20 cellular contexts compared by ENCODE assay signal in the genomic region with DNA sequence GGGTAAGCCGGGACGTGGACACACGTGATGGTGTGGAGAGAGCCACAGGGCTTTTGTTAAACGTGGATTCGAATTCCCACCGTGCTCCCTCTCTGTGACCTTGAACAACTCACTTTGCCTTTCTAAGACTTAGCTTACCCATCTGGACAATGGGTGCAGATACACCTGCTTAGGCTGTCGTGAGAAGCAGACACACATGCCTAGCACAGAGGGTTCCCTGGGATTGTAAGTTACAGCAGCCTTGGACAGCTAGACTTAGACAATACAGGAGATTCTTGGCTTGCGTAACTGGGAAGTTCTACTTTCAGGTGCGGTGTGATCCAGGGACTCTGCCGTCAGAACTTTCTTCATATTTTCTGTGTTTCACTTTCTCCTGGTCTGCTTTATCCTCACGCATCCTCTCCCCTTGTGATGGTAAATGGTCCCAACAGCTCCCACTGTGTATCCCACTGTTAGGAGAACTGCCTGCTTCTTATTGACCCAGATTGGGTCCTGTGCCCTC.
DNase-seq lines count a peak whose midpoint lies in the region; ATAC-seq, FAIRE-seq and TF ChIP-seq lines count a peak whose summit lies in the region.
"Had no signal": no experiment of that assay in that cellular context is flagged by ENCODE, and none has a peak within 500 bp of the region (broad histone marks: within the 10 kb centered on the region; RNA-seq: fewer than 3 reads in every experiment).

No MANE protein-coding gene starts in this region.

- no peaks in the 10 kb centered on the region for H3K27me3 Mint-ChIP-seq in dendritic cell treated with granulocyte-macrophage colony-stimulating factor and Interleukin-4, amounts not matched to agents 40 ng/mL and 50 ng/mL, for 4 days
- H3K27me3 Mint-ChIP-seq: activated naive CD8-positive, alpha-beta T cell treated with anti-CD3 and anti-CD28 coated beads, Interleukin-2, amount 10 ng/mL, durations not matched to agents 7 days and 5 days; activated T-cell treated with anti-CD3 and anti-CD28 coated beads, Interleukin-2, amount 50 U/mL, for 24 hours; effector memory CD8-positive, alpha-beta T cell; IgD-negative memory B cell had no signal

- H3K4me1 Mint-ChIP-seq in dendritic cell treated with granulocyte-macrophage colony-stimulating factor and Interleukin-4, amounts not matched to agents 40 ng/mL and 50 ng/mL, for 4 days (ENCODE audit: low read depth): peaks cover 37% of the 10 kb centered on the region

- H3K36me3 Mint-ChIP-seq in dendritic cell treated with granulocyte-macrophage colony-stimulating factor and Interleukin-4, amounts not matched to agents 40 ng/mL and 50 ng/mL, for 4 days (ENCODE audit: low read depth): peaks cover 100% of the 10 kb centered on the region

- H3K27ac ChIP-seq in A549 (peak overlapping the region in 1 of 2 experiments; percentile 73; a peak in 2 of 6 replicates), HL-60 (replicated peaks) (peak overlapping the region; percentile 92), psoas muscle (peak overlapping the region; percentile 80), ovary (peak overlapping the region in 1 of 2 donors; percentile 6)

- TF ChIP-seq CTCF in A549 (IDR thresholded peaks at IDR 0.05) (no peak), HL-60 (IDR thresholded peaks at IDR 0.05; ENCODE audit: insufficient read depth, low read length) (no peak), psoas muscle (IDR thresholded peaks at IDR 0.05) (no peak), ovary (IDR thresholded peaks at IDR 0.05) (no peak)

- DNase-seq in A549 (ENCODE audit: low read depth in 1 of 2, low spot score in 1 of 2) (no peak), HL-60 (ENCODE audit: low read depth in 1 of 2, low spot score in 1 of 2) (peak; percentile 29 to 52), psoas muscle (no peak), GM12892 (ENCODE audit: insufficient read length) (no peak), ovary (no peak)
- no peak for DNase-seq in activated CD4-positive, alpha-beta T cell treated with anti-CD3 and anti-CD28 coated beads, Interleukin-2, amount 50 U/mL, for 4 hours
- DNase-seq: activated naive CD8-positive, alpha-beta T cell treated with anti-CD3 and anti-CD28 coated beads, Interleukin-2, amount 10 ng/mL, durations not matched to agents 7 days and 5 days; activated T-cell treated with anti-CD3 and anti-CD28 coated beads, Interleukin-2, amount 50 U/mL, for 24 hours; effector memory CD8-positive, alpha-beta T cell; HFFc6; NCI-H1417; NCI-H2227 treated with DMSO at 0.1 percent for 48 hours; nephron progenitor cell; SHP77 treated with DMSO at 0.1 percent for 48 hours; stimulated activated CD4-positive, alpha-beta T cell treated with anti-CD3 and anti-CD28 coated beads, Interleukin-4, amount 100 ng/mL, for 4 hours had no signal

- FAIRE-seq in A549 (lab: Jason Lieb, UNC) (no peak), GM12892 (lab: Jason Lieb, UNC) (no peak)

- intact Hi-C loops in dendritic cell treated with granulocyte-macrophage colony-stimulating factor and Interleukin-4, amounts not matched to agents 40 ng/mL and 50 ng/mL, for 4 days (cut with micrococcal nuclease): no loop called here
- intact Hi-C loops in psoas muscle (cut with DNase I) (loop anchor here in 1 of 2 donors (5.0 kb wide), 1 partner anchor 199 kb away; no protein-coding TSS in a partner anchor), ovary (cut with DNase I) (no loop called here)

- ATAC-seq in A549: no peak
- peak in 1 of 4 donors; percentile 6 for ATAC-seq in psoas muscle
- ATAC-seq in GM21515 (IDR thresholded peaks at IDR 0.05; ENCODE audit: unreplicated experiment): no peak
- ATAC-seq: effector memory CD8-positive, alpha-beta T cell had no signal

- no peaks in the 10 kb centered on the region for H3K9me3 Mint-ChIP-seq in dendritic cell treated with granulocyte-macrophage colony-stimulating factor and Interleukin-4, amounts not matched to agents 40 ng/mL and 50 ng/mL, for 4 days
- H3K9me3 Mint-ChIP-seq: activated naive CD8-positive, alpha-beta T cell treated with anti-CD3 and anti-CD28 coated beads, Interleukin-2, amount 10 ng/mL, durations not matched to agents 7 days and 5 days; activated T-cell treated with anti-CD3 and anti-CD28 coated beads, Interleukin-2, amount 50 U/mL, for 24 hours; effector memory CD8-positive, alpha-beta T cell; HFFc6; IgD-negative memory B cell; nephron progenitor cell; T-helper 1 cell treated with Interleukin-12 subunit alpha and Interleukin-12 subunit beta and Interleukin-4 antibody, amounts not matched to agents 30 μg/mL and 1 μg/mL, for 36 hours had no signal

- POLR2A ChIA-PET in A549 (lab: Yijun Ruan, JAX): no interaction called here

- no peak overlapping the region for H3K4me2 ChIP-seq in A549

- no peak overlapping the region for H3K4me3 ChIP-seq in A549
- peak overlapping the region; percentile 48 for H3K4me3 ChIP-seq in HL-60 (replicated peaks; ENCODE audit: insufficient read depth, low read length)
- H3K4me3 ChIP-seq in psoas muscle: no peak overlapping the region
- H3K4me3 ChIP-seq in ovary: no peak overlapping the region
- H3K4me3 ChIP-seq: lower lobe of right lung had no signal

- TF ChIP-seq RAD21 in A549 (conservative IDR thresholded peaks at IDR 0.05 in 1 of 2, IDR thresholded peaks at IDR 0.05 in 1 of 2): no peak

- H3K27ac Mint-ChIP-seq in dendritic cell treated with granulocyte-macrophage colony-stimulating factor and Interleukin-4, amounts not matched to agents 40 ng/mL and 50 ng/mL, for 4 days: peak overlapping the region; percentile 86
- H3K27ac Mint-ChIP-seq: activated T-cell treated with anti-CD3 and anti-CD28 coated beads, Interleukin-2, amount 50 U/mL, for 24 hours; T-helper 1 cell treated with Interleukin-12 subunit alpha and Interleukin-12 subunit beta and Interleukin-4 antibody, amounts not matched to agents 30 μg/mL and 1 μg/mL, for 36 hours had no signal

- no peak overlapping the region for H3K4me3 Mint-ChIP-seq in dendritic cell treated with granulocyte-macrophage colony-stimulating factor and Interleukin-4, amounts not matched to agents 40 ng/mL and 50 ng/mL, for 4 days
- H3K4me3 Mint-ChIP-seq: activated naive CD8-positive, alpha-beta T cell treated with anti-CD3 and anti-CD28 coated beads, Interleukin-2, amount 10 ng/mL, durations not matched to agents 7 days and 5 days; activated T-cell treated with anti-CD3 and anti-CD28 coated beads, Interleukin-2, amount 50 U/mL, for 24 hours; effector memory CD8-positive, alpha-beta T cell; HFFc6; IgD-negative memory B cell; nephron progenitor cell; T-helper 1 cell treated with Interleukin-12 subunit alpha and Interleukin-12 subunit beta and Interleukin-4 antibody, amounts not matched to agents 30 μg/mL and 1 μg/mL, for 36 hours had no signal

- CTCF ChIA-PET in A549 (lab: Yijun Ruan, JAX): interaction anchor here (0.9 to 1.9 kb wide), 7 partner anchors 8 to 253 kb away, joined by 3 to 6 read pairs (median 4); no protein-coding TSS in a partner anchor

- WGBS in A549 (ENCODE audit: missing lambda C conversion rate): 94% methylated on average over 11 of the region's 11 CpGs
- 76 to 92% (median 80%) methylated on average over 11 of the region's 11 CpGs for WGBS in psoas muscle, 3 donors
- 67 to 90% (median 81%) methylated on average over 11 of the region's 11 CpGs for WGBS in ovary, 3 donors

- TF ChIP-seq EP300 in A549 (IDR thresholded peaks at IDR 0.05) (no peak), ovary (IDR thresholded peaks at IDR 0.05) (no peak)

- H3K9me3 ChIP-seq in A549: no peaks in the 10 kb centered on the region
- no peaks in the 10 kb centered on the region for H3K9me3 ChIP-seq in psoas muscle
- no peaks in the 10 kb centered on the region for H3K9me3 ChIP-seq in ovary
- H3K9me3 ChIP-seq: lower lobe of right lung had no signal

- H3K4me1 ChIP-seq in A549 (peaks cover 40% of the 10 kb centered on the region), psoas muscle (peaks cover 39% of the 10 kb centered on the region), ovary (ENCODE audit: insufficient read depth) (peaks cover 8% of the 10 kb centered on the region)

- H3K27me3 ChIP-seq in HL-60 (ENCODE audit: insufficient read depth, poor library complexity, severe bottlenecking) (no peaks in the 10 kb centered on the region), psoas muscle (ENCODE audit: insufficient read depth in 3 of 3, low read length in 2 of 3) (no peaks in the 10 kb centered on the region), ovary (no peaks in the 10 kb centered on the region)

- peaks cover 0 to 58% of the 10 kb centered on the region in 2 donors for H3K36me3 ChIP-seq in psoas muscle (ENCODE audit: insufficient read depth in 1 of 2, low read depth in 1 of 2)
- no peaks in the 10 kb centered on the region for H3K36me3 ChIP-seq in ovary

- TF ChIP-seq POLR2A in A549 (IDR thresholded peaks at IDR 0.05; ENCODE audit: low read length) (no peak), GM12892 (IDR thresholded peaks at IDR 0.05; ENCODE audit: low read depth, low read length) (no peak), ovary (IDR thresholded peaks at IDR 0.05) (no peak)

TF ChIP-seq in A549, 52 proteins besides CTCF, POLR2A, EP300 and RAD21:
- TF ChIP-seq NR3C1 (IDR thresholded peaks at IDR 0.05): no peak
- TF ChIP-seq ESRRA (IDR thresholded peaks at IDR 0.05; ENCODE audit: borderline replicate concordance, low read length): 0 out of 2 replicates have a peak, but pooled peaks have one; percentile 66
- TF ChIP-seq KDM1A (IDR thresholded peaks at IDR 0.05; ENCODE audit: low read depth): peak; percentile 80
- TF ChIP-seq CEBPB (IDR thresholded peaks at IDR 0.05): peak; percentile 13 to 40; a peak in 2 of 4 replicates
TF ChIP-seq in A549: peak in this region for 3.

Comparison
In these comparisons a context has a peak if more than half of its experiments do, and no peak if none do; other contexts are left out.
1. DNase-seq: peak in HL-60 (2 of 2); none in A549 (0 of 2), psoas muscle (0 of 2), GM12892 (single experiment), activated CD4-positive, alpha-beta T cell treated with anti-CD3 and anti-CD28 coated beads, Interleukin-2, amount 50 U/mL, for 4 hours (0 of 2) and ovary (0 of 5).